Comparison of ENCODE assay signal across 17 cellular contexts in the genomic region with DNA sequence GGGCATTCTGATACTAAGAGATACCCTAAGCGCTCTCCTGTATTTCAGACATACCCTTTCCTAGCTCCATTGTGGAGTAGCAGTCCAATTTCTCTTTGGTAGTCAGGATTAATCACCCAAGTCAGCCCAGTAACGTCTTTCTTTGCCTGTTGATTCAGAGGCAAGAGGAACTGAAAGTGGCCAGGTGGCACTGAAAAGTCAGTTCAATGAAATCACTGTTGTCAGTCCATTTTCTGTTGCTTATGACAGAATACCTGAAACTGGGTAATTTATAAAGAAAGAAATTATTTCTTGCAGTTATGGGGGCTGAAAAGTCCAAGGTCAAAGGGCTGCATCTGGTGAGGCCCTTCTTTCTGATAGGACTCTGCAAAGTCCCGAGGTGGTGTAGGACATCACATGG. TPM values are rescaled to one million over a fixed set of nuclear protein-coding genes. Genes with fewer than 3 reads are reported as not detected.
A peak's percentile ranks its signal among the peaks of the same experiment; 100 is the strongest.
DNase-seq lines count a peak whose midpoint lies in the region; ATAC-seq lines count a peak whose summit lies in the region.
"Had no signal": no experiment of that assay in that cellular context is flagged by ENCODE, and none has a peak within 500 bp of the region (broad histone marks: within the 10 kb centered on the region; RNA-seq: fewer than 3 reads in every experiment).

No MANE protein-coding gene starts in this region.

- CTCF ChIA-PET in CD8-positive, alpha-beta memory T cell (lab: Charles Lee) = interaction anchor here (1.2 kb wide), 1 partner anchor 15 kb away, joined by 3 read pairs; no protein-coding TSS in a partner anchor

- H3K27ac ChIP-seq in CD8-positive, alpha-beta memory T cell (ENCODE audit: low read depth, low read length) = no peak overlapping the region
- H3K27ac ChIP-seq: C4-2B, thoracic aorta had no signal

- ATAC-seq in GM19023 (IDR thresholded peaks at IDR 0.05; ENCODE audit: unreplicated experiment) = peak; percentile 63
- ATAC-seq in GM21786 (IDR thresholded peaks at IDR 0.05; ENCODE audit: unreplicated experiment) = peak; percentile 84
- ATAC-seq in HG03520 (IDR thresholded peaks at IDR 0.05; ENCODE audit: unreplicated experiment) = peak; percentile 63

- DNase-seq in germinal center (ENCODE audit: low spot score) (peak; percentile 8), activated T-cell treated with anti-CD3 and anti-CD28 coated beads for 4 hours (no peak)
- no peak for DNase-seq in activated CD4-positive, alpha-beta T cell treated with anti-CD3 and anti-CD28 coated beads, Interleukin-2, amount 50 U/mL, for 1 hour
- DNase-seq in CD8-positive, alpha-beta memory T cell = no peak
- DNase-seq in activated CD4-positive, CD25-positive, alpha-beta regulatory T cell (lab: John Stamatoyannopoulos, UW) = no peak
- DNase-seq: activated T-cell treated with anti-CD3 and anti-CD28 coated beads, Interleukin-2, amount 50 U/mL, for 24 hours; anterior cingulate cortex; GDM1; NCI-H187; NCI-H82; nucleus accumbens had no signal

- no peaks in the 10 kb centered on the region for H3K4me1 Mint-ChIP-seq in CD8-positive, alpha-beta memory T cell

- H3K36me3 Mint-ChIP-seq in CD8-positive, alpha-beta memory T cell = no peaks in the 10 kb centered on the region

- H3K27me3 ChIP-seq in CD8-positive, alpha-beta memory T cell (ENCODE audit: insufficient read depth, low read length, poor library complexity, severe bottlenecking) = no peaks in the 10 kb centered on the region

- no peaks in the 10 kb centered on the region for H3K27me3 Mint-ChIP-seq in CD8-positive, alpha-beta memory T cell
- H3K27me3 Mint-ChIP-seq: activated T-cell treated with anti-CD3 and anti-CD28 coated beads, Interleukin-2, amount 50 U/mL, for 24 hours had no signal

- POLR2A ChIA-PET in CD8-positive, alpha-beta memory T cell (lab: Charles Lee) = no interaction called here

- H3K9me3 ChIP-seq in CD8-positive, alpha-beta memory T cell (ENCODE audit: low read length) = no peaks in the 10 kb centered on the region
- H3K9me3 ChIP-seq: thoracic aorta had no signal

- peak overlapping the region in 1 of 8 donors; percentile 19 for H3K27ac Mint-ChIP-seq in CD8-positive, alpha-beta memory T cell
- H3K27ac Mint-ChIP-seq: activated T-cell treated with anti-CD3 and anti-CD28 coated beads, Interleukin-2, amount 50 U/mL, for 24 hours had no signal

- H3K4me3 ChIP-seq in CD8-positive, alpha-beta memory T cell (ENCODE audit: low read length) = no peak overlapping the region
- H3K4me3 ChIP-seq: smooth muscle cell, thoracic aorta had no signal

- no peaks in the 10 kb centered on the region for H3K4me1 ChIP-seq in CD8-positive, alpha-beta memory T cell (ENCODE audit: insufficient read depth, low read length)

- no peak overlapping the region for H3K4me3 Mint-ChIP-seq in CD8-positive, alpha-beta memory T cell
- H3K4me3 Mint-ChIP-seq: activated T-cell treated with anti-CD3 and anti-CD28 coated beads, Interleukin-2, amount 50 U/mL, for 24 hours had no signal

- H3K36me3 ChIP-seq in CD8-positive, alpha-beta memory T cell (ENCODE audit: insufficient read depth, low read length) = no peaks in the 10 kb centered on the region
- H3K36me3 ChIP-seq: thoracic aorta had no signal

- H3K9me3 Mint-ChIP-seq in CD8-positive, alpha-beta memory T cell = no peaks in the 10 kb centered on the region
- H3K9me3 Mint-ChIP-seq: activated T-cell treated with anti-CD3 and anti-CD28 coated beads, Interleukin-2, amount 50 U/mL, for 24 hours had no signal

RNA-seq across cellular contexts. Expression of a gene that starts 12.4 kb away (rescaled TPM):
- total RNA-seq in CD8-positive, alpha-beta memory T cell = 100 to 1,000 TPM; 103 to 110 TPM
- 103 TPM for polyA plus RNA-seq in CD8-positive, alpha-beta memory T cell

RNA-seq across cellular contexts. Expression of a gene that starts 33.3 kb away (rescaled TPM):
- 10 to 100 TPM; 12.1 to 12.3 TPM for total RNA-seq in CD8-positive, alpha-beta memory T cell
- 16.1 TPM for polyA plus RNA-seq in CD8-positive, alpha-beta memory T cell

RNA-seq across cellular contexts. Expression of a gene that starts 40.2 kb away (rescaled TPM):
- total RNA-seq in CD8-positive, alpha-beta memory T cell = under 1 TPM in 1 of 2 experiments, not detected in 1; 0.24 TPM
- polyA plus RNA-seq in CD8-positive, alpha-beta memory T cell = not detected
- total RNA-seq: smooth muscle cell, thoracic aorta had no signal
